ENCODE assay signal across 9 cellular contexts in the genomic region with DNA sequence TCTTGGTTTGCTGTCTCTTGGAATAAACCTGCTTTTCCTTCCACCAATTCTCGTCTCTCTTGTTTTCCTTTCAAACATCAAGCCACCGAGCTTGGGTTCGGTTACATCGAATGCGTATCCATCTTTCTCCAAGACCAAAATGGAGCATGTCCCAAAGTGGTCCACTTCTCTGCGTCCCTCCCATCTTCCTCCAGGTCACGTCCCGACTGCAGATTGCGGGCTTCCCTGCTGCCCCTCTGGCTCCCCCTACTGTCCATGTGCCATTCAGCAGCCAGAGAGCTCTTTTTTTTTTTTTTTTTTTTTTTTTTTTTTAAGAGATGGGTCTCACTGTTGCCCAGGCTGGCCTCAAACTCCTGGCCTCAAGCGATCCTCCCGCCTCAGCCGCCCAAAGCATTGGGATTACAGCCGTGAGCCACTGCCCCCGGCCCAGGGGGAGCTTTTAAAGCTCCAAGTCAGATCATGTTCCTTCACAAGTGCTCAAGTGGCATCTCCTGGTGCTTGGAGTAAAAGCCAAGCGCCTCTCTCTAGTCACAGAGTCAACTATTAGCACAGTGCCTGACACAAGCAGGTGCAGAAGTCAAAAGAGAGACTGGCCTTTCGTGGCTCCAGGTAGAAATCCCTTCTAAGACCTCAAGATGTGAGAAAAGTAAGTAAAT. TPM values are rescaled to one million over a fixed set of nuclear protein-coding genes. Genes with fewer than 3 reads are reported as not detected.
DNase-seq lines count a peak whose midpoint lies in the region; ATAC-seq and TF ChIP-seq lines count a peak whose summit lies in the region.
"Had no signal": no experiment of that assay in that cellular context is flagged by ENCODE, and none has a peak within 500 bp of the region (broad histone marks: within the 10 kb centered on the region; RNA-seq: fewer than 3 reads in every experiment).

No MANE protein-coding gene starts in this region.

- no peaks in the 10 kb centered on the region for H3K36me3 ChIP-seq in CD4-positive, CD25-positive, alpha-beta regulatory T cell (ENCODE audit: control insufficient read depth, insufficient read depth, low read length)
- H3K36me3 ChIP-seq in HEK293 (ENCODE audit: control insufficient read depth in 2 of 2, insufficient read depth in 1 of 2, low read length in 2 of 2) (no peaks in the 10 kb centered on the region), Peyer's patch (no peaks in the 10 kb centered on the region), trophoblast cell (ENCODE audit: control insufficient read depth in 1 of 2, insufficient read depth in 2 of 2, low read length in 2 of 2) (no peaks in the 10 kb centered on the region), upper lobe of right lung (no peaks in the 10 kb centered on the region)

- H2AFZ ChIP-seq in trophoblast cell (ENCODE audit: insufficient read depth, low read length, poor library complexity), result no peak overlapping the region

- H3K4me3 Mint-ChIP-seq in CD4-positive, CD25-positive, alpha-beta regulatory T cell, result no peak overlapping the region

- no peaks in the 10 kb centered on the region for H3K79me2 ChIP-seq in trophoblast cell (ENCODE audit: control insufficient read depth, insufficient read depth, low read length, poor library complexity)

- H3K18ac ChIP-seq in trophoblast cell (ENCODE audit: low read length), result no peak overlapping the region

- no peaks in the 10 kb centered on the region for H3K27me3 ChIP-seq in CD4-positive, CD25-positive, alpha-beta regulatory T cell (ENCODE audit: control insufficient read depth, insufficient read depth, low read length)
- H3K27me3 ChIP-seq in Peyer's patch (no peaks in the 10 kb centered on the region), trophoblast cell (ENCODE audit: insufficient read depth, low read length) (no peaks in the 10 kb centered on the region), upper lobe of right lung (peaks cover 3% of the 10 kb centered on the region)

- H2BK12ac ChIP-seq in trophoblast cell (ENCODE audit: low read length), result no peak overlapping the region

- TF ChIP-seq CTCF in HEK293 (tag by site-specific recombination; IDR thresholded peaks at IDR 0.05) (peak; percentile 66), Peyer's patch (IDR thresholded peaks at IDR 0.05) (peak; percentile 23 to 67 (median 42)), upper lobe of right lung (IDR thresholded peaks at IDR 0.05) (peak; percentile 76)

- no peak overlapping the region for H2BK120ac ChIP-seq in trophoblast cell (ENCODE audit: insufficient read depth, low read length, poor library complexity)

- no peak overlapping the region for H3K14ac ChIP-seq in trophoblast cell (ENCODE audit: low read length)

- no peak overlapping the region for H4K12ac ChIP-seq in trophoblast cell (ENCODE audit: low read depth, low read length)

- H4K91ac ChIP-seq in trophoblast cell (ENCODE audit: low read depth, low read length), result no peak overlapping the region

- H3K23ac ChIP-seq in trophoblast cell (ENCODE audit: low read length), result no peak overlapping the region

- no peak overlapping the region for H2BK5ac ChIP-seq in trophoblast cell (ENCODE audit: low read depth, low read length, poor library complexity)

- peak; percentile 34 to 65 (median 52) for DNase-seq in CD4-positive, CD25-positive, alpha-beta regulatory T cell
- DNase-seq in Peyer's patch, result peak; percentile 53 to 83 (median 70)
- peak; percentile 27 for DNase-seq in activated T-helper 1 cell treated with Interleukin-2 at 50 U/mL for 16 hours (ENCODE audit: low read depth)
- DNase-seq in fibroblast of the conjunctiva (ENCODE audit: low read depth), result peak; percentile 67
- peak; percentile 27 to 59 for DNase-seq in trophoblast cell
- peak; percentile 73 for DNase-seq in upper lobe of right lung

- H3K36me3 Mint-ChIP-seq in CD4-positive, CD25-positive, alpha-beta regulatory T cell, result no peaks in the 10 kb centered on the region

- no peak overlapping the region for H3K4ac ChIP-seq in trophoblast cell (ENCODE audit: low read depth, low read length)

- CTCF ChIA-PET in HEK293 (lab: Yijun Ruan, JAX), result interaction anchor here (0.5 to 3.7 kb wide), 41 partner anchors 8 to 1001 kb away, joined by 3 to 51 read pairs (median 4); partner anchors contain the start of genes COL5A3, OLFM2 and RDH8

- peaks cover 15% of the 10 kb centered on the region for H3K27me3 Mint-ChIP-seq in CD4-positive, CD25-positive, alpha-beta regulatory T cell

- no peak overlapping the region for H3K27ac ChIP-seq in CD4-positive, CD25-positive, alpha-beta regulatory T cell (ENCODE audit: insufficient read depth, low read length, poor library complexity, severe bottlenecking)
- no peak overlapping the region for H3K27ac ChIP-seq in HEK293 (ENCODE audit: extremely low read depth, low read depth, low read length)
- no peak overlapping the region for H3K27ac ChIP-seq in Peyer's patch
- H3K27ac ChIP-seq in trophoblast cell (ENCODE audit: low read depth, low read length), result no peak overlapping the region
- H3K27ac ChIP-seq in upper lobe of right lung, result no peak overlapping the region
- H3K27ac ChIP-seq: SK-N-MC had no signal

- intact Hi-C loops in upper lobe of right lung (cut with DNase I), result no loop called here

- POLR2A ChIA-PET in HEK293 (lab: Yijun Ruan, JAX), result interaction anchor here (0.6 to 1.8 kb wide), 8 partner anchors 9 to 656 kb away, joined by 3 to 9 read pairs (median 3); no protein-coding TSS in a partner anchor

- TF ChIP-seq POLR2A in Peyer's patch (IDR thresholded peaks at IDR 0.05), result no peak

- H3K27ac Mint-ChIP-seq in CD4-positive, CD25-positive, alpha-beta regulatory T cell, result peak overlapping the region in 1 of 3 donors; percentile 57

- no peak overlapping the region for H4K8ac ChIP-seq in trophoblast cell (ENCODE audit: low read depth, low read length)

- H2AK5ac ChIP-seq in trophoblast cell (ENCODE audit: low read length), result no peak overlapping the region

- WGBS in trophoblast cell (ENCODE audit: extremely low coverage, insufficient coverage, insufficient read length), result no CpG with 5 or more reads among the region's 16 CpGs

- no peak for ATAC-seq in CD4-positive, CD25-positive, alpha-beta regulatory T cell (ENCODE audit: low read depth in 2 of 2)
- peak; percentile 80 for ATAC-seq in upper lobe of right lung
- no peak for ATAC-seq in HG03457 (IDR thresholded peaks at IDR 0.05; ENCODE audit: unreplicated experiment)

- H3K4me1 Mint-ChIP-seq in CD4-positive, CD25-positive, alpha-beta regulatory T cell, result peaks cover 0 to 18% (median 0%) of the 10 kb centered on the region in 4 donors

- H3K9me3 ChIP-seq in CD4-positive, CD25-positive, alpha-beta regulatory T cell (ENCODE audit: control insufficient read depth in 2 of 2, low read length in 2 of 2), result no peaks in the 10 kb centered on the region
- H3K9me3 ChIP-seq in HEK293 (ENCODE audit: control insufficient read depth, insufficient read depth, low read depth, low read length) (no peaks in the 10 kb centered on the region), Peyer's patch (no peaks in the 10 kb centered on the region), trophoblast cell (ENCODE audit: insufficient read depth, low read depth, low read length) (peaks cover 1% of the 10 kb centered on the region), upper lobe of right lung (no peaks in the 10 kb centered on the region)

- H3K9me3 Mint-ChIP-seq in CD4-positive, CD25-positive, alpha-beta regulatory T cell, result peaks cover 0 to 2% (median 0%) of the 10 kb centered on the region in 7 donors

- H3K79me1 ChIP-seq in trophoblast cell (ENCODE audit: low read length), result no peaks in the 10 kb centered on the region

- no peak overlapping the region for H3K9ac ChIP-seq in trophoblast cell (ENCODE audit: low read length)

- no peaks in the 10 kb centered on the region for H3K4me1 ChIP-seq in CD4-positive, CD25-positive, alpha-beta regulatory T cell (ENCODE audit: control insufficient read depth, insufficient read depth, low read length, poor library complexity, severe bottlenecking)
- H3K4me1 ChIP-seq in HEK293 (ENCODE audit: control insufficient read depth, insufficient read depth, low read length) (no peaks in the 10 kb centered on the region), Peyer's patch (peaks cover 0 to 14% (median 0%) of the 10 kb centered on the region in 4 donors), trophoblast cell (ENCODE audit: control insufficient read depth in 1 of 2, insufficient read depth in 2 of 2, low read length in 2 of 2) (no peaks in the 10 kb centered on the region), upper lobe of right lung (no peaks in the 10 kb centered on the region)

- H3K4me2 ChIP-seq in trophoblast cell (ENCODE audit: low read length), result no peak overlapping the region

- H3K4me3 ChIP-seq in CD4-positive, CD25-positive, alpha-beta regulatory T cell (ENCODE audit: low read depth, low read length), result no peak overlapping the region
- no peak overlapping the region for H3K4me3 ChIP-seq in HEK293 (ENCODE audit: low read depth, low read length)
- no peak overlapping the region for H3K4me3 ChIP-seq in Peyer's patch
- H3K4me3 ChIP-seq in trophoblast cell (ENCODE audit: low read depth, low read length), result no peak overlapping the region
- no peak overlapping the region for H3K4me3 ChIP-seq in upper lobe of right lung
- H3K4me3 ChIP-seq: SK-N-MC had no signal

TF ChIP-seq in HEK293, 187 proteins besides CTCF, POLR2A, EP300 and RAD21 (continues in another document):
- no peak for TF ChIP-seq ZNF341 (tag by site-specific recombination; IDR thresholded peaks at IDR 0.05; ENCODE audit: low read depth)
- TF ChIP-seq ZNF529 (tag by site-specific recombination; IDR thresholded peaks at IDR 0.05; ENCODE audit: insufficient replicate concordance), result no peak
- no peak for TF ChIP-seq ZNF560 (tag by site-specific recombination; IDR thresholded peaks at IDR 0.05; ENCODE audit: borderline replicate concordance)
- no peak for TF ChIP-seq KLF10 (tag by site-specific recombination; IDR thresholded peaks at IDR 0.05)
- TF ChIP-seq ZFHX2 (tag by site-specific recombination; conservative IDR thresholded peaks at IDR 0.05), result no peak
- TF ChIP-seq ZNF510 (tag by site-specific recombination; IDR thresholded peaks at IDR 0.05; ENCODE audit: insufficient replicate concordance), result no peak
- TF ChIP-seq RBAK (tag by site-specific recombination; IDR thresholded peaks at IDR 0.05), result no peak
- TF ChIP-seq REPIN1 (tag by site-specific recombination; IDR thresholded peaks at IDR 0.05; ENCODE audit: low read depth), result no peak
- TF ChIP-seq ZNF624 (tag by site-specific recombination; IDR thresholded peaks at IDR 0.05), result no peak
- 0 out of 2 replicates have a peak, but pooled peaks have one; percentile 16 for TF ChIP-seq ZNF366 (tag by site-specific recombination; conservative IDR thresholded peaks at IDR 0.05)
- no peak for TF ChIP-seq ZNF548 (tag by site-specific recombination; IDR thresholded peaks at IDR 0.05)

RNA-seq across cellular contexts. Expression of gene COL5A3, which starts 10.0 kb away (rescaled TPM):
- 2.1 TPM for total RNA-seq in CD4-positive, CD25-positive, alpha-beta regulatory T cell
- under 1 TPM in 1 of 4 donors, not detected in 3; 0.35 TPM for polyA plus RNA-seq in CD4-positive, CD25-positive, alpha-beta regulatory T cell
- total RNA-seq in Peyer's patch (1 to 10 TPM; 1.2 to 9.1 (median 4.1) TPM), upper lobe of right lung (9.6 TPM)
- polyA plus RNA-seq in trophoblast cell (2013), result 0.10 and 0.12 TPM in 2 replicates

RNA-seq across cellular contexts. Expression of gene RDH8, which starts 13.0 kb away (rescaled TPM):
- total RNA-seq in CD4-positive, CD25-positive, alpha-beta regulatory T cell, result not detected
- polyA plus RNA-seq in CD4-positive, CD25-positive, alpha-beta regulatory T cell, result not detected
- total RNA-seq in Peyer's patch (not detected), upper lobe of right lung (not detected)
- polyA plus RNA-seq in trophoblast cell (2013), result not detected in 2 replicates
